ENCODE assay signal across 17 cellular contexts in genomic region chr19:50673118-50673517, GRCh38. TPM values are rescaled to one million over a fixed set of nuclear protein-coding genes. Genes with fewer than 3 reads are reported as not detected.
A peak's percentile ranks its signal among the peaks of the same experiment; 100 is the strongest.
DNase-seq lines count a peak whose midpoint lies in the region; ATAC-seq, FAIRE-seq and TF ChIP-seq lines count a peak whose summit lies in the region.
"Had no signal": no experiment of that assay in that cellular context is flagged by ENCODE, and none has a peak within 500 bp of the region (broad histone marks: within the 10 kb centered on the region; RNA-seq: fewer than 3 reads in every experiment).

No MANE protein-coding gene starts in this region.

- peaks cover 0 to 4% of the 10 kb centered on the region in 2 donors for H3K36me3 Mint-ChIP-seq in stimulated activated naive B cell treated with anti-CD40 and anti-IgM and Interleukin-4, amounts not matched to agents 10 μg/mL and 1 μg/mL and 100 μg/mL, for 72 hours
- H3K36me3 Mint-ChIP-seq in activated T-cell treated with anti-CD3 and anti-CD28 coated beads, Interleukin-2, amount 50 U/mL, for 24 hours (ENCODE audit: low read depth) = no peaks in the 10 kb centered on the region
- no peaks in the 10 kb centered on the region for H3K36me3 Mint-ChIP-seq in activated T-cell treated with anti-CD3 and anti-CD28 coated beads, Interleukin-2, amount 50 U/mL, for 72 hours (ENCODE audit: insufficient read depth in 2 of 2)

- FAIRE-seq in H1 (lab: Jason Lieb, UNC) = no peak
- FAIRE-seq: G401.6, GM12892, GM19239, H54 had no signal

- H3K9me3 Mint-ChIP-seq in stimulated activated naive B cell treated with anti-CD40 and anti-IgM and Interleukin-4, amounts not matched to agents 10 μg/mL and 1 μg/mL and 100 μg/mL, for 72 hours = peaks cover 0 to 3% of the 10 kb centered on the region in 2 donors
- no peaks in the 10 kb centered on the region for H3K9me3 Mint-ChIP-seq in activated T-cell treated with anti-CD3 and anti-CD28 coated beads, Interleukin-2, amount 50 U/mL, for 24 hours
- no peaks in the 10 kb centered on the region for H3K9me3 Mint-ChIP-seq in activated T-cell treated with anti-CD3 and anti-CD28 coated beads, Interleukin-2, amount 50 U/mL, for 72 hours

- H3K56ac ChIP-seq in H1 (replicated peaks; ENCODE audit: insufficient read length, low read depth, low read length) = no peak overlapping the region

- 0 out of 2 replicates have a peak overlapping the region, but pooled peaks have one; percentile 13 for H2BK5ac ChIP-seq in H1 (ENCODE audit: low read depth, low read length)

- TF ChIP-seq POLR2A in H1 (IDR thresholded peaks at IDR 0.05; ENCODE audit: control extremely low read depth in 1 of 2, low read depth in 2 of 2, low read length in 2 of 2) = no peak

- H3K23ac ChIP-seq in H1 (ENCODE audit: insufficient read length) = no peak overlapping the region

- H3K36me3 ChIP-seq in HEK293 (ENCODE audit: control insufficient read depth in 2 of 2, insufficient read depth in 1 of 2, low read length in 2 of 2) = no peaks in the 10 kb centered on the region
- no peaks in the 10 kb centered on the region; a peak in 1 of 8 replicates for H3K36me3 ChIP-seq in H1 (ENCODE audit: control insufficient read depth in 2 of 4, insufficient read depth in 4 of 4, low read length in 3 of 4)

- no peak overlapping the region for H3K9ac ChIP-seq in H1 (replicated peaks in 1 of 4; ENCODE audit: extremely low read depth in 1 of 4, low read depth in 3 of 4, low read length in 3 of 4)
- H3K9ac ChIP-seq: GM23248 had no signal

- H3K27ac Mint-ChIP-seq in stimulated activated naive B cell treated with anti-CD40 and anti-IgM and Interleukin-4, amounts not matched to agents 10 μg/mL and 1 μg/mL and 100 μg/mL, for 72 hours = peak overlapping the region; percentile 33
- H3K27ac Mint-ChIP-seq in activated T-cell treated with anti-CD3 and anti-CD28 coated beads, Interleukin-2, amount 50 U/mL, for 24 hours = no peak overlapping the region
- H3K27ac Mint-ChIP-seq in activated T-cell treated with anti-CD3 and anti-CD28 coated beads, Interleukin-2, amount 50 U/mL, for 72 hours = no peak overlapping the region
- H3K27ac Mint-ChIP-seq: CD4-positive, alpha-beta memory T cell had no signal

- DNase-seq in H1 (ENCODE audit: low read depth in 1 of 2, low spot score in 2 of 2) (no peak), kidney glomerular epithelial cell (lab: John Stamatoyannopoulos, UW) (no peak)
- DNase-seq in stimulated activated naive B cell treated with anti-CD40 and anti-IgM and Interleukin-4, amounts not matched to agents 10 μg/mL and 1 μg/mL and 100 μg/mL, for 72 hours = no peak
- DNase-seq in activated T-cell treated with anti-CD3 and anti-CD28 coated beads, Interleukin-2, amount 50 U/mL, for 24 hours = no peak
- DNase-seq in activated T-cell treated with anti-CD3 and anti-CD28 coated beads, Interleukin-2, amount 50 U/mL, for 72 hours = no peak
- DNase-seq: C1 segment of cervical spinal cord; Caco-2; CD4-positive, alpha-beta memory T cell; DMS153; DND-41; GM23248; HCEC 1CT had no signal

- H3K4ac ChIP-seq in H1 (replicated peaks; ENCODE audit: insufficient read length, low read depth, low read length) = no peak overlapping the region

- peak overlapping the region; percentile 78 for H3K18ac ChIP-seq in H1 (ENCODE audit: extremely low read depth, low read length)

- peaks cover 49 to 61% of the 10 kb centered on the region in 2 donors for H3K27me3 Mint-ChIP-seq in stimulated activated naive B cell treated with anti-CD40 and anti-IgM and Interleukin-4, amounts not matched to agents 10 μg/mL and 1 μg/mL and 100 μg/mL, for 72 hours
- peaks cover 71% of the 10 kb centered on the region for H3K27me3 Mint-ChIP-seq in activated T-cell treated with anti-CD3 and anti-CD28 coated beads, Interleukin-2, amount 50 U/mL, for 24 hours
- peaks cover 67% of the 10 kb centered on the region for H3K27me3 Mint-ChIP-seq in activated T-cell treated with anti-CD3 and anti-CD28 coated beads, Interleukin-2, amount 50 U/mL, for 72 hours (ENCODE audit: low read depth)

- H3K4me2 ChIP-seq in H1 (ENCODE audit: insufficient read depth in 1 of 2, low read depth in 2 of 2, low read length in 2 of 2) = no peak overlapping the region; a peak in 1 of 4 replicates

- WGBS in H1 (ENCODE audit: extremely low coverage in 1 of 2, insufficient coverage in 1 of 2, insufficient read length in 1 of 2, insufficient replicate concordance in 2 of 2, low coverage in 1 of 2, low lambda C conversion rate in 2 of 2, missing lambda C conversion rate in 1 of 2), 2 experiments = 78% methylated on average over 15 of the region's 15 CpGs; no CpG with 5 or more reads in 1 of the 2 experiments

- no peaks in the 10 kb centered on the region for H3K79me1 ChIP-seq in H1 (ENCODE audit: low read depth, low read length)

- TF ChIP-seq CTCF in HEK293 (tag by site-specific recombination; IDR thresholded peaks at IDR 0.05) (no peak), H1 (IDR thresholded peaks at IDR 0.05; ENCODE audit: control extremely low read depth in 1 of 3, insufficient read depth in 1 of 3, low read depth in 1 of 3, low read length in 3 of 3) (no peak)

- H3K4me3 ChIP-seq in HEK293 (ENCODE audit: low read depth, low read length) (no peak overlapping the region), H1 (ENCODE audit: extremely low read depth in 1 of 4, insufficient read depth in 2 of 4, low read depth in 3 of 4, low read length in 4 of 4) (no peak overlapping the region)
- H3K4me3 ChIP-seq: GM23248 had no signal

- no peak overlapping the region for H4K91ac ChIP-seq in H1 (replicated peaks; ENCODE audit: insufficient read length, low read length)

- no peak overlapping the region for H2BK120ac ChIP-seq in H1 (replicated peaks; ENCODE audit: low read depth, low read length)

- no peak for ATAC-seq in stimulated activated naive B cell treated with anti-CD40 and anti-IgM and Interleukin-4, amounts not matched to agents 10 μg/mL and 1 μg/mL and 100 μg/mL, for 72 hours (replicated peaks)
- ATAC-seq in activated T-cell treated with anti-CD3 and anti-CD28 coated beads, Interleukin-2, amount 50 U/mL, for 72 hours (replicated peaks in 1 of 2) = no peak

- TF ChIP-seq RAD21 in H1 (IDR thresholded peaks at IDR 0.05 in 1 of 2, conservative IDR thresholded peaks at IDR 0.05 in 1 of 2; ENCODE audit: low read depth in 2 of 2, low read length in 2 of 2) = no peak

- H2BK12ac ChIP-seq in H1 (ENCODE audit: low read depth, low read length) = 0 out of 2 replicates have a peak overlapping the region, but pooled peaks have one; percentile 50

- CTCF ChIA-PET in HEK293 (lab: Yijun Ruan, JAX) (interaction anchor here (0.6 kb wide), 1 partner anchor 216 kb away, joined by 3 read pairs; no protein-coding TSS in a partner anchor), H1 (lab: Charles Lee; ENCODE audit: partially characterized antibody) (interaction anchor here (0.8 kb wide), 1 partner anchor 135 kb away, joined by 3 read pairs; no protein-coding TSS in a partner anchor)

- 0 out of 2 replicates have a peak overlapping the region, but pooled peaks have one; percentile 24 for H2AK5ac ChIP-seq in H1 (ENCODE audit: low read depth, low read length)

- peaks cover 0 to 4% of the 10 kb centered on the region in 2 experiments for H4K20me1 ChIP-seq in H1 (replicated peaks in 1 of 2; ENCODE audit: control insufficient read depth in 1 of 2, insufficient read depth in 2 of 2, low read length in 2 of 2)

- H3K4me1 ChIP-seq in HEK293 (ENCODE audit: control insufficient read depth, insufficient read depth, low read length) (no peaks in the 10 kb centered on the region), H1 (replicated peaks in 1 of 4; ENCODE audit: control insufficient read depth in 3 of 4, insufficient read depth in 4 of 4, low read length in 3 of 4) (peaks cover 0 to 10% (median 7%) of the 10 kb centered on the region in 4 experiments; a peak in 6 of 7 replicates)
- H3K4me1 ChIP-seq: Caco-2 had no signal

- 0 out of 2 replicates have a peak overlapping the region, but pooled peaks have one; percentile 43 for H2BK20ac ChIP-seq in H1 (ENCODE audit: low read length)

- no peak overlapping the region for H2AFZ ChIP-seq in H1 (ENCODE audit: low read length)
- H2AFZ ChIP-seq: GM23248 had no signal

- no peak for TF ChIP-seq EP300 in H1 (IDR thresholded peaks at IDR 0.05; ENCODE audit: borderline replicate concordance in 1 of 2, low read depth in 2 of 2, low read length in 2 of 2)

- H2BK15ac ChIP-seq in H1 (ENCODE audit: low read length) = peak overlapping the region; percentile 31; the same call in 1 of the 2 replicates

- H3K27me3 ChIP-seq in H1 (replicated peaks in 1 of 4; ENCODE audit: control insufficient read depth in 3 of 4, extremely low read depth in 1 of 4, insufficient read depth in 3 of 4, low read length in 3 of 4) = peaks cover 10 to 24% (median 22%) of the 10 kb centered on the region in 4 experiments

- H3K4me1 Mint-ChIP-seq in stimulated activated naive B cell treated with anti-CD40 and anti-IgM and Interleukin-4, amounts not matched to agents 10 μg/mL and 1 μg/mL and 100 μg/mL, for 72 hours = peaks cover 12 to 13% of the 10 kb centered on the region in 2 donors
- no peaks in the 10 kb centered on the region for H3K4me1 Mint-ChIP-seq in activated T-cell treated with anti-CD3 and anti-CD28 coated beads, Interleukin-2, amount 50 U/mL, for 24 hours (ENCODE audit: low read depth)
- peaks cover 5% of the 10 kb centered on the region for H3K4me1 Mint-ChIP-seq in activated T-cell treated with anti-CD3 and anti-CD28 coated beads, Interleukin-2, amount 50 U/mL, for 72 hours (ENCODE audit: low read depth)

- H3K27ac ChIP-seq in HEK293 (ENCODE audit: extremely low read depth, low read depth, low read length) (no peak overlapping the region), H1 (ENCODE audit: low read depth, low read length) (no peak overlapping the region)
- H3K27ac ChIP-seq: GM23248 had no signal

- no peak overlapping the region for H3K4me3 Mint-ChIP-seq in stimulated activated naive B cell treated with anti-CD40 and anti-IgM and Interleukin-4, amounts not matched to agents 10 μg/mL and 1 μg/mL and 100 μg/mL, for 72 hours
- no peak overlapping the region for H3K4me3 Mint-ChIP-seq in activated T-cell treated with anti-CD3 and anti-CD28 coated beads, Interleukin-2, amount 50 U/mL, for 24 hours
- H3K4me3 Mint-ChIP-seq in activated T-cell treated with anti-CD3 and anti-CD28 coated beads, Interleukin-2, amount 50 U/mL, for 72 hours = no peak overlapping the region
- H3K4me3 Mint-ChIP-seq: CD4-positive, alpha-beta memory T cell had no signal

- POLR2A ChIA-PET in HEK293 (lab: Yijun Ruan, JAX) = no interaction called here
- POLR2A ChIA-PET in H1 (lab: Charles Lee; ENCODE audit: partially characterized antibody) = no interaction called here

- H3K23me2 ChIP-seq in H1 (ENCODE audit: low read depth, low read length) = peaks cover 3% of the 10 kb centered on the region

- no peak overlapping the region for H4K5ac ChIP-seq in H1 (ENCODE audit: insufficient read length, low read depth, low read length)

- no peak overlapping the region for H3K14ac ChIP-seq in H1 (ENCODE audit: insufficient read length)

- H3K79me2 ChIP-seq in H1 (ENCODE audit: control insufficient read depth in 1 of 2, insufficient read depth in 2 of 2, low read length in 2 of 2) = no peaks in the 10 kb centered on the region

- H3K9me3 ChIP-seq in HEK293 (ENCODE audit: control insufficient read depth, insufficient read depth, low read depth, low read length) (no peaks in the 10 kb centered on the region), H1 (ENCODE audit: insufficient read depth in 2 of 2, low read depth in 1 of 2, low read length in 1 of 2) (no peaks in the 10 kb centered on the region)
- H3K9me3 ChIP-seq: Caco-2 had no signal

- no peak overlapping the region for H4K8ac ChIP-seq in H1 (ENCODE audit: extremely low read depth, insufficient read depth, low read length)

RNA-seq across cellular contexts. Expression of gene C19orf81, which starts 23.9 kb away (rescaled TPM):
- total RNA-seq in H1 (2021; fragmentation: NEBNext Ultra II Directional; extraction: Animal tissue kit (Norgen Biotek cat#: 25700)) = 11.7 and 14.2 TPM in 2 replicates
- 13.0 and 22.0 TPM in 2 replicates for polyA plus RNA-seq in H1 (2011; rRNA removed)
- 12.6 TPM for polyA plus RNA-seq in H1 (2011; cell fraction: cytosol; rRNA removed)
- polyA plus RNA-seq in H1 (2011; cell fraction: nucleus; rRNA removed) = 15.7 TPM
- 2.5 to 17.3 TPM (median 15.4 TPM) in 4 replicates for polyA plus RNA-seq in H1 (2012, experiment 1 of 2)
- 7.0 TPM for polyA plus RNA-seq in H1 (2012, experiment 2 of 2)
- 20.4 TPM for polyA plus RNA-seq in H1 (2013, experiment 1 of 2)
- polyA plus RNA-seq in H1 (2013, experiment 2 of 2) = 20.0 TPM
- polyA minus RNA-seq in H1 (2011; rRNA and poly(A)+ RNA removed) = not detected in 2 replicates
- polyA minus RNA-seq in H1 (2011; cell fraction: cytosol; rRNA and poly(A)+ RNA removed) = not detected
- polyA minus RNA-seq in H1 (2011; cell fraction: nucleus; rRNA and poly(A)+ RNA removed) = 7.5 TPM
- total RNA-seq in activated T-cell treated with anti-CD3 and anti-CD28 coated beads, Interleukin-2, amount 50 U/mL, for 72 hours = 1 to 10 TPM; 5.1 to 5.7 TPM
- total RNA-seq: CD4-positive, alpha-beta memory T cell; GM23248 had no signal
- polyA plus RNA-seq: CD4-positive, alpha-beta memory T cell had no signal

RNA-seq across cellular contexts. Expression of gene SYT3, which starts 33.4 kb away (rescaled TPM):
- 13.9 and 17.3 TPM in 2 replicates for total RNA-seq in H1 (2021; fragmentation: NEBNext Ultra II Directional; extraction: Animal tissue kit (Norgen Biotek cat#: 25700))
- 6.7 and 12.7 TPM in 2 replicates for polyA plus RNA-seq in H1 (2011; rRNA removed)
- 6.2 TPM for polyA plus RNA-seq in H1 (2011; cell fraction: cytosol; rRNA removed)
- polyA plus RNA-seq in H1 (2011; cell fraction: nucleus; rRNA removed) = 13.0 TPM
- polyA plus RNA-seq in H1 (2012, experiment 1 of 2) = 11.9 to 13.7 TPM (median 12.9 TPM) in 4 replicates
- polyA plus RNA-seq in H1 (2012, experiment 2 of 2) = 12.1 TPM
- polyA plus RNA-seq in H1 (2013, experiment 1 of 2) = 11.8 TPM
- polyA plus RNA-seq in H1 (2013, experiment 2 of 2) = 12.4 TPM
- polyA minus RNA-seq in H1 (2011; rRNA and poly(A)+ RNA removed) = 3.1 and 5.1 TPM in 2 replicates
- polyA minus RNA-seq in H1 (2011; cell fraction: cytosol; rRNA and poly(A)+ RNA removed) = 4.0 TPM
- polyA minus RNA-seq in H1 (2011; cell fraction: nucleus; rRNA and poly(A)+ RNA removed) = 4.0 TPM
- under 1 TPM; 0.41 to 0.72 TPM for total RNA-seq in activated T-cell treated with anti-CD3 and anti-CD28 coated beads, Interleukin-2, amount 50 U/mL, for 72 hours
- total RNA-seq: CD4-positive, alpha-beta memory T cell; GM23248 had no signal
- polyA plus RNA-seq: GM23248 had no signal

RNA-seq across cellular contexts. Expression of gene SHANK1, which starts 46.5 kb away (rescaled TPM):
- total RNA-seq in H1 (2021; fragmentation: NEBNext Ultra II Directional; extraction: Animal tissue kit (Norgen Biotek cat#: 25700)) = 3.7 and 3.9 TPM in 2 replicates
- 1.1 and 1.2 TPM in 2 replicates for polyA plus RNA-seq in H1 (2011; rRNA removed)
- polyA plus RNA-seq in H1 (2011; cell fraction: cytosol; rRNA removed) = 0.88 TPM
- 7.0 TPM for polyA plus RNA-seq in H1 (2011; cell fraction: nucleus; rRNA removed)
- polyA plus RNA-seq in H1 (2012, experiment 1 of 2) = 2.6 to 5.1 TPM (median 3.8 TPM) in 4 replicates
- 1.4 TPM for polyA plus RNA-seq in H1 (2012, experiment 2 of 2)
- polyA plus RNA-seq in H1 (2013, experiment 1 of 2) = 1.8 TPM
- 1.1 TPM for polyA plus RNA-seq in H1 (2013, experiment 2 of 2)
- polyA minus RNA-seq in H1 (2011; rRNA and poly(A)+ RNA removed) = 0.54 and 0.98 TPM in 2 replicates
- 3.0 TPM for polyA minus RNA-seq in H1 (2011; cell fraction: cytosol; rRNA and poly(A)+ RNA removed)
- 6.6 TPM for polyA minus RNA-seq in H1 (2011; cell fraction: nucleus; rRNA and poly(A)+ RNA removed)
- under 1 TPM in 1 of 2 donors, not detected in 1; 0.07 TPM for total RNA-seq in activated T-cell treated with anti-CD3 and anti-CD28 coated beads, Interleukin-2, amount 50 U/mL, for 72 hours
- total RNA-seq: Caco-2; CD4-positive, alpha-beta memory T cell had no signal
- polyA plus RNA-seq: CD4-positive, alpha-beta memory T cell had no signal

RNA-seq across cellular contexts. Expression of gene CLEC11A, which starts 50.0 kb away (rescaled TPM):
- total RNA-seq in H1 (2021; fragmentation: NEBNext Ultra II Directional; extraction: Animal tissue kit (Norgen Biotek cat#: 25700)) = 4.3 and 5.2 TPM in 2 replicates
- polyA plus RNA-seq in H1 (2011; rRNA removed) = 17.4 and 22.5 TPM in 2 replicates
- 10.3 TPM for polyA plus RNA-seq in H1 (2011; cell fraction: cytosol; rRNA removed)
- polyA plus RNA-seq in H1 (2011; cell fraction: nucleus; rRNA removed) = 10.3 TPM
- 2.7 to 6.2 TPM (median 5.4 TPM) in 4 replicates for polyA plus RNA-seq in H1 (2012, experiment 1 of 2)
- 3.1 TPM for polyA plus RNA-seq in H1 (2012, experiment 2 of 2)
- polyA plus RNA-seq in H1 (2013, experiment 1 of 2) = 7.1 TPM
- 6.2 TPM for polyA plus RNA-seq in H1 (2013, experiment 2 of 2)
- polyA minus RNA-seq in H1 (2011; rRNA and poly(A)+ RNA removed) = 0.16 TPM in 1 of 2 replicates, not detected in the other
- 1.8 TPM for polyA minus RNA-seq in H1 (2011; cell fraction: cytosol; rRNA and poly(A)+ RNA removed)
- polyA minus RNA-seq in H1 (2011; cell fraction: nucleus; rRNA and poly(A)+ RNA removed) = 6.7 TPM
- 1 to 10 TPM; 2.0 to 3.4 TPM for total RNA-seq in activated T-cell treated with anti-CD3 and anti-CD28 coated beads, Interleukin-2, amount 50 U/mL, for 72 hours
